17 cellular contexts compared by ENCODE assay signal in the genomic region with DNA sequence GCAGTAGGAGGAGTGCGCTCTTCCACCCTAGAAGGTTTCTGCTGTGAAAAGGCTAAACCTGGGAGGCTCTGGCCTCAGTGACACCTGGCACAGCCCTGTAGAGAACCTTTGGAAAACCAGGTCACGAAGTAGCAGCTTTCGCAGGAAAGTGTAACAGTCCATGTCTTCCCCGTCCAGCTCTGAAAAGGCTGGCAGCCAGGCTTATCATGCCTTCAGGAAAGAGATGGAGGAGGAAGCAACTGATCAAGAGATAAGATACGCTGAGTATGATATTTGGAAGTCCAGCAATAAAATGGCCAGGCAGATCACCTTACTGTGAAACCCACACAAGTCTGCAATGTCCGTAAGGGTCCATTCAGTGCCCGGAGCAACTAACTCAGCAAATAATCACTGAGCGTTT. TPM values are rescaled to one million over a fixed set of nuclear protein-coding genes. Genes with fewer than 3 reads are reported as not detected.
DNase-seq lines count a peak whose midpoint lies in the region; ATAC-seq, FAIRE-seq and TF ChIP-seq lines count a peak whose summit lies in the region.
"Had no signal": no experiment of that assay in that cellular context is flagged by ENCODE, and none has a peak within 500 bp of the region (broad histone marks: within the 10 kb centered on the region; RNA-seq: fewer than 3 reads in every experiment).

No MANE protein-coding gene starts in this region.

- no peak overlapping the region for H3K4me3 ChIP-seq in A549
- no peak overlapping the region; a peak in 1 of 4 replicates for H3K4me3 ChIP-seq in Panc1 (ENCODE audit: low read depth in 2 of 2, low read length in 2 of 2)
- peak overlapping the region; percentile 18 for H3K4me3 ChIP-seq in endodermal cell (ENCODE audit: low read length)
- H3K4me3 ChIP-seq in parathyroid adenoma (ENCODE audit: low read depth, low read length): no peak overlapping the region
- H3K4me3 ChIP-seq: SJSA1 had no signal

- H3K27ac ChIP-seq in A549: no peak overlapping the region
- peak overlapping the region; percentile 69 for H3K27ac ChIP-seq in Panc1 (ENCODE audit: low read length)
- H3K27ac ChIP-seq in endodermal cell (ENCODE audit: low read depth, low read length): no peak overlapping the region
- H3K27ac ChIP-seq in parathyroid adenoma: peak overlapping the region; percentile 4
- H3K27ac ChIP-seq: SJSA1 had no signal

- intact Hi-C loops in Panc1 (cut with micrococcal nuclease; ENCODE audit: unreplicated experiment): loop anchor here (1.0 kb wide), 1 partner anchor 57 kb away; no protein-coding TSS in a partner anchor

- no peak overlapping the region for H3K27ac Mint-ChIP-seq in endodermal cell
- H3K27ac Mint-ChIP-seq: CD4-positive, CD25-positive, alpha-beta regulatory T cell had no signal

- H3K27me3 ChIP-seq in Panc1 (ENCODE audit: control insufficient read depth, insufficient read depth, low read length) (no peaks in the 10 kb centered on the region), endodermal cell (ENCODE audit: control insufficient read depth, insufficient read depth, low read length, poor library complexity, severe bottlenecking) (no peaks in the 10 kb centered on the region), parathyroid adenoma (ENCODE audit: control insufficient read depth, insufficient read depth, low read length) (no peaks in the 10 kb centered on the region)
- H3K27me3 ChIP-seq: SJSA1 had no signal

- in situ Hi-C loops in Panc1 (cut with HindIII; ENCODE audit: low pct_unique_long_range_greater_than_20kb, low sequenced_read_pairs): no loop called here

- H3K9ac ChIP-seq in endodermal cell (ENCODE audit: extremely low read depth, low read length, poor library complexity, severe bottlenecking) (no peak overlapping the region), parathyroid adenoma (no peak overlapping the region)

- DNase-seq in A549 (ENCODE audit: low read depth in 1 of 2, low spot score in 1 of 2): no peak
- no peak for DNase-seq in Panc1 (ENCODE audit: low read depth, low spot score)
- DNase-seq in endodermal cell: no peak
- DNase-seq in NCI-H1092 treated with DMSO at 0.1 percent for 48 hours (lab: John Stamatoyannopoulos, UW): no peak
- DNase-seq: Calu3; CD4-positive, CD25-positive, alpha-beta regulatory T cell; DMS53; HCEC 1CT; NCI-H1436 treated with DMSO at 0.1 percent for 48 hours; NCI-H2029 treated with DMSO at 0.1 percent for 48 hours; NCI-H510A; NCI-H82; PC-3 had no signal

- no peaks in the 10 kb centered on the region for H3K79me2 ChIP-seq in parathyroid adenoma

- peak overlapping the region; percentile 30 for H2AFZ ChIP-seq in parathyroid adenoma

- peaks cover 7% of the 10 kb centered on the region for H3K36me3 ChIP-seq in Panc1 (ENCODE audit: control insufficient read depth, insufficient read depth, low read length)
- H3K36me3 ChIP-seq in endodermal cell (ENCODE audit: control insufficient read depth, insufficient read depth, low read length): peaks cover 13% of the 10 kb centered on the region
- H3K36me3 ChIP-seq in parathyroid adenoma (ENCODE audit: control insufficient read depth, insufficient read depth, low read length): no peaks in the 10 kb centered on the region

- POLR2A ChIA-PET in A549 (lab: Yijun Ruan, JAX) (no interaction called here), Panc1 (lab: Charles Lee) (interaction anchor here (0.6 to 0.7 kb wide), 2 partner anchors 39 to 66 kb away, joined by 3 to 4 read pairs; no protein-coding TSS in a partner anchor)

- no peak for TF ChIP-seq RAD21 in A549 (conservative IDR thresholded peaks at IDR 0.05 in 1 of 2, IDR thresholded peaks at IDR 0.05 in 1 of 2)

- BruUV-seq in Panc1 (replicated peaks; lab: Mats Ljungman, UMichigan): no TSS peak

- TF ChIP-seq CTCF in A549 (IDR thresholded peaks at IDR 0.05) (no peak), Panc1 (IDR thresholded peaks at IDR 0.05) (no peak), endodermal cell (conservative IDR thresholded peaks at IDR 0.05) (no peak), parathyroid adenoma (IDR thresholded peaks at IDR 0.05) (no peak)

- H3K4me2 ChIP-seq in A549 (no peak overlapping the region), parathyroid adenoma (ENCODE audit: low read length) (no peak overlapping the region)

- H3K4me1 Mint-ChIP-seq in endodermal cell: peaks cover 8% of the 10 kb centered on the region

- CTCF ChIA-PET in A549 (lab: Yijun Ruan, JAX) (interaction anchor here (0.7 to 4.5 kb wide), 7 partner anchors 12 to 258 kb away, joined by 3 to 15 read pairs (median 5); no protein-coding TSS in a partner anchor), Panc1 (lab: Charles Lee) (no interaction called here)

- ATAC-seq in A549 (no peak), Panc1 (peak; percentile 58), GM21737 (IDR thresholded peaks at IDR 0.05; ENCODE audit: unreplicated experiment) (no peak), GM21381 (IDR thresholded peaks at IDR 0.05; ENCODE audit: unreplicated experiment) (no peak)
- ATAC-seq: PC-3 had no signal

- 93% methylated on average over 8 of the region's 8 CpGs for WGBS in A549 (ENCODE audit: missing lambda C conversion rate)
- WGBS in endodermal cell (ENCODE audit: insufficient coverage in 1 of 2, insufficient read length in 1 of 2), 2 experiments: 93 to 96% methylated on average over 8 of the region's 8 CpGs

- no peak for TF ChIP-seq POLR2A in A549 (IDR thresholded peaks at IDR 0.05; ENCODE audit: low read length)

- no peak for TF ChIP-seq EP300 in A549 (IDR thresholded peaks at IDR 0.05)

- no peaks in the 10 kb centered on the region for H3K9me3 Mint-ChIP-seq in endodermal cell
- H3K9me3 Mint-ChIP-seq: CD4-positive, CD25-positive, alpha-beta regulatory T cell had no signal

- no peaks in the 10 kb centered on the region for H3K27me3 Mint-ChIP-seq in endodermal cell (ENCODE audit: insufficient read depth)
- H3K27me3 Mint-ChIP-seq: CD4-positive, CD25-positive, alpha-beta regulatory T cell had no signal

- no peak for FAIRE-seq in A549 (lab: Jason Lieb, UNC)

- H3K4me3 Mint-ChIP-seq in endodermal cell: no peak overlapping the region
- H3K4me3 Mint-ChIP-seq: CD4-positive, CD25-positive, alpha-beta regulatory T cell had no signal

- peaks cover 5% of the 10 kb centered on the region; the same call in 2 of the 3 replicates for H3K4me1 ChIP-seq in A549
- H3K4me1 ChIP-seq in Panc1 (ENCODE audit: control insufficient read depth, insufficient read depth, low read length): 0 out of 2 replicates have a peak, but pooled peaks cover 5% of the 10 kb centered on the region
- H3K4me1 ChIP-seq in endodermal cell (ENCODE audit: control insufficient read depth, insufficient read depth, low read length): no peaks in the 10 kb centered on the region
- H3K4me1 ChIP-seq in parathyroid adenoma: peaks cover 2% of the 10 kb centered on the region
- H3K4me1 ChIP-seq: SJSA1 had no signal

- H3K9me3 ChIP-seq in A549 (no peaks in the 10 kb centered on the region), Panc1 (ENCODE audit: control insufficient read depth, insufficient read depth, low read depth, low read length) (no peaks in the 10 kb centered on the region), endodermal cell (ENCODE audit: control insufficient read depth, low read length) (no peaks in the 10 kb centered on the region), parathyroid adenoma (ENCODE audit: control insufficient read depth, low read length) (no peaks in the 10 kb centered on the region)
- H3K9me3 ChIP-seq: SJSA1 had no signal

- peaks cover 28% of the 10 kb centered on the region for H3K36me3 Mint-ChIP-seq in endodermal cell (ENCODE audit: low read depth)

TF ChIP-seq in A549, 52 proteins besides CTCF, POLR2A, EP300 and RAD21:
- peak; percentile 3 for TF ChIP-seq MAFK (IDR thresholded peaks at IDR 0.05; ENCODE audit: partially characterized antibody)
- TF ChIP-seq, protein P1, sequence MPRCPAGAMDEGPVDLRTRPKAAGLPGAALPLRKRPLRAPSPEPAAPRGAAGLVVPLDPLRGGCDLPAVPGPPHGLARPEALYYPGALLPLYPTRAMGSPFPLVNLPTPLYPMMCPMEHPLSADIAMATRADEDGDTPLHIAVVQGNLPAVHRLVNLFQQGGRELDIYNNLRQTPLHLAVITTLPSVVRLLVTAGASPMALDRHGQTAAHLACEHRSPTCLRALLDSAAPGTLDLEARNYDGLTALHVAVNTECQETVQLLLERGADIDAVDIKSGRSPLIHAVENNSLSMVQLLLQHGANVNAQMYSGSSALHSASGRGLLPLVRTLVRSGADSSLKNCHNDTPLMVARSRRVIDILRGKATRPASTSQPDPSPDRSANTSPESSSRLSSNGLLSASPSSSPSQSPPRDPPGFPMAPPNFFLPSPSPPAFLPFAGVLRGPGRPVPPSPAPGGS (IDR thresholded peaks at IDR 0.05): no peak

RNA-seq across cellular contexts. Expression of a gene that starts 22.3 kb away (rescaled TPM):
- polyA plus RNA-seq in A549 (2011; rRNA removed) (24.4 and 28.3 TPM in 2 replicates), A549 (2017; fragmentation: RNase III; extraction: RNeasy Plus Mini Kit Qiagen cat#74134 plus additional on column Dnase treatment) (15.5 to 15.9 TPM (median 15.7 TPM) in 3 replicates)
- polyA plus RNA-seq in A549 (2012; cell fraction: cytosol; rRNA removed): 9.0 and 10.4 TPM in 2 replicates
- polyA plus RNA-seq in A549 (2012; cell fraction: nucleus; rRNA removed): 3.6 and 4.7 TPM in 2 replicates
- polyA minus RNA-seq in A549 (2011; rRNA and poly(A)+ RNA removed): 27.4 and 33.7 TPM in 2 replicates
- total RNA-seq in Panc1 (2021; ENCODE audit: unreplicated experiment) (12.5 TPM), endodermal cell (10 to 100 TPM; 17.5 to 24.1 TPM)
- 8.6 TPM for polyA plus RNA-seq in Panc1 (2012; ENCODE audit: insufficient read length)
- 20.2 TPM for polyA plus RNA-seq in endodermal cell (2013, experiment 1 of 2)
- 17.1 TPM for polyA plus RNA-seq in endodermal cell (2013, experiment 2 of 2)

RNA-seq across cellular contexts. Expression of a gene that starts 22.4 kb away (rescaled TPM):
- polyA plus RNA-seq in A549 (2011; rRNA removed): 53.7 and 57.3 TPM in 2 replicates
- polyA plus RNA-seq in A549 (2012; cell fraction: cytosol; rRNA removed): 16.0 and 16.7 TPM in 2 replicates
- polyA plus RNA-seq in A549 (2012; cell fraction: nucleus; rRNA removed): 11.6 and 25.0 TPM in 2 replicates
- 67.3 to 81.7 TPM (median 69.4 TPM) in 3 replicates for polyA plus RNA-seq in A549 (2017; fragmentation: RNase III; extraction: RNeasy Plus Mini Kit Qiagen cat#74134 plus additional on column Dnase treatment)
- polyA minus RNA-seq in A549 (2011; rRNA and poly(A)+ RNA removed): 35.0 and 37.4 TPM in 2 replicates
- 34.6 TPM for total RNA-seq in Panc1 (2021; ENCODE audit: unreplicated experiment)
- polyA plus RNA-seq in Panc1 (2012; ENCODE audit: insufficient read length): 28.0 TPM
- 10 to 100 TPM; 22.3 to 31.5 TPM for total RNA-seq in endodermal cell
- 22.9 TPM for polyA plus RNA-seq in endodermal cell (2013, experiment 1 of 2)
- polyA plus RNA-seq in endodermal cell (2013, experiment 2 of 2): 21.7 TPM

Comparison
In these comparisons a context has a peak if more than half of its experiments do, and no peak if none do; other contexts are left out.
1. H3K27ac ChIP-seq: peak in Panc1 (single experiment) and parathyroid adenoma (single experiment); none in A549 (0 of 2) and endodermal cell (single experiment).